ENCODE assay signal across 2 cellular contexts in genomic region chr7:32896948-32897347, GRCh38.
A peak's percentile ranks its signal among the peaks of the same experiment; 100 is the strongest.
TF ChIP-seq lines count a peak whose summit lies in the region.

No MANE protein-coding gene starts in this region.

TF ChIP-seq in K562, 482 proteins besides CTCF, POLR2A, EP300 and RAD21 (continued from another document):
- TF ChIP-seq HOMEZ (CRISPR knock-in tag; IDR thresholded peaks at IDR 0.05): no peak
- 0 out of 2 replicates have a peak, but pooled peaks have one; percentile 25 for TF ChIP-seq HES1 (IDR thresholded peaks at IDR 0.05; ENCODE audit: low read depth)
- TF ChIP-seq SIN3A (IDR thresholded peaks at IDR 0.05; ENCODE audit: borderline replicate concordance in 2 of 2, control insufficient read depth in 1 of 2, low read depth in 2 of 2, low read length in 2 of 2): no peak
- 0 out of 2 replicates have a peak, but pooled peaks have one; percentile 45 for TF ChIP-seq SMARCA5 (IDR thresholded peaks at IDR 0.05)
- TF ChIP-seq RAD51 (IDR thresholded peaks at IDR 0.05; ENCODE audit: borderline replicate concordance, low read depth): no peak
- no peak for TF ChIP-seq EWSR1 (IDR thresholded peaks at IDR 0.05; ENCODE audit: borderline replicate concordance, low read depth, partially characterized antibody)
- no peak for TF ChIP-seq E2F6 (IDR thresholded peaks at IDR 0.05; ENCODE audit: borderline replicate concordance in 1 of 2, extremely low read depth in 1 of 2, insufficient read depth in 1 of 2, insufficient read length in 1 of 2, low read depth in 1 of 2, low read length in 1 of 2, poor library complexity in 1 of 2, severe bottlenecking in 1 of 2)
- no peak for TF ChIP-seq ZBTB12 (CRISPR knock-in tag; IDR thresholded peaks at IDR 0.05)
- no peak for TF ChIP-seq DPF2 (IDR thresholded peaks at IDR 0.05)
- no peak for TF ChIP-seq ZNF655 (CRISPR knock-in tag; IDR thresholded peaks at IDR 0.05)
- TF ChIP-seq ZNF217 (CRISPR knock-in tag; IDR thresholded peaks at IDR 0.05): no peak
- TF ChIP-seq ZNF398 (CRISPR knock-in tag; IDR thresholded peaks at IDR 0.05): no peak
- TF ChIP-seq BDP1 (IDR thresholded peaks at IDR 0.05; ENCODE audit: insufficient read depth, insufficient read length): no peak
- TF ChIP-seq NCOR1 (IDR thresholded peaks at IDR 0.05): no peak
- TF ChIP-seq SRSF3 (IDR thresholded peaks at IDR 0.05; ENCODE audit: insufficient read depth, low read length): no peak
- no peak for TF ChIP-seq KDM4B (IDR thresholded peaks at IDR 0.05; ENCODE audit: borderline replicate concordance in 2 of 2, low read depth in 1 of 2)
- TF ChIP-seq ZBTB43 (CRISPR knock-in tag; IDR thresholded peaks at IDR 0.05): no peak
- TF ChIP-seq ZNF175 (CRISPR knock-in tag; IDR thresholded peaks at IDR 0.05; ENCODE audit: low read depth): no peak

TF ChIP-seq in neural cell, 6 proteins besides CTCF, POLR2A, EP300 and RAD21 (continued from another document):
- no peak for TF ChIP-seq REST (IDR thresholded peaks at IDR 0.05; ENCODE audit: borderline replicate concordance)
